Comparison of ENCODE assay signal across 21 cellular contexts in the genomic region with DNA sequence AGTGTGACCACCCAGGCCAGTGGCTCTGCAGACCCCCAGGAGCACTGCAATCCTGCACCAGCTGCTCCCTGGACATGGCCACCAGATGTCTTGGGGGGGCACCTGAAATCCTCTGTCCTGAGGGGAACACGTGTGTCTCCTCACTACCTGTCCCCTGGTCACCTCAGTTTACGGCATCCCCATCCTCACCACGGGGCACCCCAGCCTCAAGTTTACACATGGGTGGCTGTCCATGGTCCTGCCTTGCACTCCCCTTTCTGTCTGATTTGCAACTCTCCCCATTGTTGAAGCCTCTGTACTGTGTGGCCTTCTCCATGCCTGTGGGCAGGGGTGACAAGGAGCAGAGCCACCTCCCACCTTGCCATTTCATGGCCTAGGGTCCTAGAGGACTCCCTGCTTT.
DNase-seq lines count a peak whose midpoint lies in the region; ATAC-seq and TF ChIP-seq lines count a peak whose summit lies in the region.
"Had no signal": no experiment of that assay in that cellular context is flagged by ENCODE, and none has a peak within 500 bp of the region (broad histone marks: within the 10 kb centered on the region; RNA-seq: fewer than 3 reads in every experiment).

No MANE protein-coding gene starts in this region.

- no peak overlapping the region for H3K9ac ChIP-seq in SK-N-SH

- TF ChIP-seq EP300 in SK-N-SH (IDR thresholded peaks at IDR 0.05; ENCODE audit: borderline replicate concordance in 1 of 2, low read depth in 1 of 2, low read length in 1 of 2): no peak

- H3K4me3 ChIP-seq in right atrium auricular region (no peak overlapping the region), SK-N-SH (ENCODE audit: low read depth in 2 of 2, low read length in 1 of 2) (no peak overlapping the region), fibroblast of villous mesenchyme (ENCODE audit: low read depth, low read length) (no peak overlapping the region), upper lobe of right lung (no peak overlapping the region)
- H3K4me3 ChIP-seq: SJSA1, skin epidermis, suprapubic skin had no signal

- no peaks in the 10 kb centered on the region for H4K20me1 ChIP-seq in SK-N-SH (ENCODE audit: insufficient read depth)

- H3K27ac ChIP-seq in right atrium auricular region (no peak overlapping the region), SK-N-SH (ENCODE audit: low read depth in 2 of 2, low read length in 1 of 2) (no peak overlapping the region), upper lobe of right lung (no peak overlapping the region)
- H3K27ac ChIP-seq: SJSA1, skin epidermis, suprapubic skin had no signal

- H3K4me2 ChIP-seq in SK-N-SH: no peak overlapping the region

- peak; percentile 49 for DNase-seq in right atrium auricular region (ENCODE audit: low spot score)
- no peak for DNase-seq in cardiac septum (ENCODE audit: low spot score)
- DNase-seq in SK-N-SH: no peak
- DNase-seq in fibroblast of villous mesenchyme (ENCODE audit: low read depth): peak; percentile 4
- DNase-seq in upper lobe of right lung: no peak
- no peak for DNase-seq in NCI-H128 (lab: John Stamatoyannopoulos, UW; ENCODE audit: unreplicated experiment)
- no peak for DNase-seq in central memory CD4-positive, alpha-beta T cell
- DNase-seq: activated CD4-positive, alpha-beta T cell treated with anti-CD3 and anti-CD28 coated beads, Interleukin-2, amount 50 U/mL, for 48 hours; caudate nucleus; effector memory CD8-positive, alpha-beta T cell; hippocampal formation; left colon; NCI-H2029 treated with DMSO at 0.1 percent for 48 hours; NCI-H510A treated with DMSO at 0.1 percent for 48 hours; stimulated activated CD4-positive, alpha-beta T cell treated with anti-CD3 and anti-CD28 coated beads, Interleukin-4, amount 100 ng/mL, for 24 hours; stimulated activated CD8-positive, alpha-beta memory T cell treated with anti-CD3 and anti-CD28 coated beads, Interleukin-4, amount 100 ng/mL, for 48 hours; T1000 had no signal

- H3K9me3 ChIP-seq in right atrium auricular region (no peaks in the 10 kb centered on the region), SK-N-SH (no peaks in the 10 kb centered on the region), upper lobe of right lung (no peaks in the 10 kb centered on the region)
- H3K9me3 ChIP-seq: SJSA1, suprapubic skin had no signal

- CTCF ChIA-PET in SK-N-SH (lab: Yijun Ruan, JAX): interaction anchor here (0.6 to 1.5 kb wide), 3 partner anchors 9 to 471 kb away, joined by 3 to 5 read pairs (median 3); no protein-coding TSS in a partner anchor

- H3K27me3 ChIP-seq in right atrium auricular region (no peaks in the 10 kb centered on the region), SK-N-SH (ENCODE audit: insufficient read depth) (peaks cover 25% of the 10 kb centered on the region), upper lobe of right lung (no peaks in the 10 kb centered on the region)

- POLR2A ChIA-PET in SK-N-SH (lab: Yijun Ruan, JAX): no interaction called here

- no peaks in the 10 kb centered on the region for H3K4me1 ChIP-seq in right atrium auricular region
- peaks cover 0 to 27% of the 10 kb centered on the region in 2 experiments; a peak in 2 of 4 replicates for H3K4me1 ChIP-seq in SK-N-SH (ENCODE audit: control insufficient read depth in 1 of 2, insufficient read depth in 2 of 2, low read depth in 1 of 2, low read length in 1 of 2)
- H3K4me1 ChIP-seq in upper lobe of right lung: no peaks in the 10 kb centered on the region
- H3K4me1 ChIP-seq: suprapubic skin had no signal

- ATAC-seq in upper lobe of right lung (peak; percentile 4), GM21390 (IDR thresholded peaks at IDR 0.05; ENCODE audit: unreplicated experiment) (no peak)
- ATAC-seq: effector memory CD8-positive, alpha-beta T cell; left colon had no signal

- H3F3A ChIP-seq in SK-N-SH (replicated peaks; ENCODE audit: insufficient read depth): no peaks in the 10 kb centered on the region

- TF ChIP-seq RAD21 in SK-N-SH (IDR thresholded peaks at IDR 0.05; ENCODE audit: low read length): no peak

- no peak overlapping the region for H2AFZ ChIP-seq in SK-N-SH (ENCODE audit: low read depth)

- no peaks in the 10 kb centered on the region for H3K9me2 ChIP-seq in SK-N-SH

- 27% methylated on average over 2 of the region's 3 CpGs for WGBS in SK-N-SH (ENCODE audit: low lambda C conversion rate)

- intact Hi-C loops in cardiac septum (cut with DNase I) (no loop called here), upper lobe of right lung (cut with DNase I) (no loop called here)

- no peaks in the 10 kb centered on the region for H3K79me2 ChIP-seq in SK-N-SH (ENCODE audit: insufficient read depth)

- TF ChIP-seq CTCF in right atrium auricular region (IDR thresholded peaks at IDR 0.05) (no peak), SK-N-SH (IDR thresholded peaks at IDR 0.05) (no peak), fibroblast of villous mesenchyme (IDR thresholded peaks at IDR 0.05; ENCODE audit: insufficient read depth, low read depth, low read length) (no peak), upper lobe of right lung (IDR thresholded peaks at IDR 0.05) (no peak)

- H3K36me3 ChIP-seq in right atrium auricular region (no peaks in the 10 kb centered on the region), SK-N-SH (replicated peaks in 1 of 2; ENCODE audit: control insufficient read depth in 1 of 2, insufficient read depth in 2 of 2, low read length in 1 of 2) (no peaks in the 10 kb centered on the region), upper lobe of right lung (no peaks in the 10 kb centered on the region)
- H3K36me3 ChIP-seq: SJSA1, suprapubic skin had no signal

TF ChIP-seq in SK-N-SH, 30 proteins besides CTCF, POLR2A, EP300 and RAD21:
- TF ChIP-seq SIN3A (IDR thresholded peaks at IDR 0.05; ENCODE audit: borderline replicate concordance, low read depth, low read length): no peak
- TF ChIP-seq NRF1 (IDR thresholded peaks at IDR 0.05; ENCODE audit: low read depth, low read length): no peak
- TF ChIP-seq, protein P1, sequence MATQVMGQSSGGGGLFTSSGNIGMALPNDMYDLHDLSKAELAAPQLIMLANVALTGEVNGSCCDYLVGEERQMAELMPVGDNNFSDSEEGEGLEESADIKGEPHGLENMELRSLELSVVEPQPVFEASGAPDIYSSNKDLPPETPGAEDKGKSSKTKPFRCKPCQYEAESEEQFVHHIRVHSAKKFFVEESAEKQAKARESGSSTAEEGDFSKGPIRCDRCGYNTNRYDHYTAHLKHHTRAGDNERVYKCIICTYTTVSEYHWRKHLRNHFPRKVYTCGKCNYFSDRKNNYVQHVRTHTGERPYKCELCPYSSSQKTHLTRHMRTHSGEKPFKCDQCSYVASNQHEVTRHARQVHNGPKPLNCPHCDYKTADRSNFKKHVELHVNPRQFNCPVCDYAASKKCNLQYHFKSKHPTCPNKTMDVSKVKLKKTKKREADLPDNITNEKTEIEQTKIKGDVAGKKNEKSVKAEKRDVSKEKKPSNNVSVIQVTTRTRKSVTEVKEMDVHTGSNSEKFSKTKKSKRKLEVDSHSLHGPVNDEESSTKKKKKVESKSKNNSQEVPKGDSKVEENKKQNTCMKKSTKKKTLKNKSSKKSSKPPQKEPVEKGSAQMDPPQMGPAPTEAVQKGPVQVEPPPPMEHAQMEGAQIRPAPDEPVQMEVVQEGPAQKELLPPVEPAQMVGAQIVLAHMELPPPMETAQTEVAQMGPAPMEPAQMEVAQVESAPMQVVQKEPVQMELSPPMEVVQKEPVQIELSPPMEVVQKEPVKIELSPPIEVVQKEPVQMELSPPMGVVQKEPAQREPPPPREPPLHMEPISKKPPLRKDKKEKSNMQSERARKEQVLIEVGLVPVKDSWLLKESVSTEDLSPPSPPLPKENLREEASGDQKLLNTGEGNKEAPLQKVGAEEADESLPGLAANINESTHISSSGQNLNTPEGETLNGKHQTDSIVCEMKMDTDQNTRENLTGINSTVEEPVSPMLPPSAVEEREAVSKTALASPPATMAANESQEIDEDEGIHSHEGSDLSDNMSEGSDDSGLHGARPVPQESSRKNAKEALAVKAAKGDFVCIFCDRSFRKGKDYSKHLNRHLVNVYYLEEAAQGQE (IDR thresholded peaks at IDR 0.05; ENCODE audit: low read depth, low read length): peak; percentile 92

Comparison
In these comparisons a context has a peak if more than half of its experiments do, and no peak if none do; other contexts are left out.
1. DNase-seq: peak in right atrium auricular region (single experiment) and fibroblast of villous mesenchyme (single experiment); none in cardiac septum (single experiment), SK-N-SH (single experiment), upper lobe of right lung (single experiment), NCI-H128 (single experiment) and central memory CD4-positive, alpha-beta T cell (single experiment).